ENCODE assay signal across 22 cellular contexts in the genomic region with DNA sequence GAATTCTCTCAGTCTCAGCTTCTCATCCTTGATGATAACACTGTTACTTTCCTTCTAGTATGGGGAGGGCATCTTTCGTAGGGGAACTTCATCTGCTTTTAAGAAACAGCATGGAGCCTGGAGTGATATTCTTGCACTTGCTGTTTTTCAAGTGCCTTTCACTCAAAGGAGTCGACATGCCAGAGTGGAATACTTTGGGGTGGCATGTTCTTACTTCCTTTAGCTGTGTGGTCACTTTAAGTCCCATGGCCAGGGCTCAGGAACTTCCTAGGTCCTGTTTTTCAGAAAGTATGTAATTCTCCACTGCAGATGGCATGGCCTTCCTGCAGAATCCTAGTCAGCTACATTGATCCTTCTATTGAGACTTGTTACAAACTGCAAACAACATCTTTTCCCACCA. TPM values are rescaled to one million over a fixed set of nuclear protein-coding genes. Genes with fewer than 3 reads are reported as not detected.
"Had no signal": no experiment of that assay in that cellular context is flagged by ENCODE, and none has a peak within 500 bp of the region (broad histone marks: within the 10 kb centered on the region; RNA-seq: fewer than 3 reads in every experiment).

No MANE protein-coding gene starts in this region.

- H3K4me3 ChIP-seq: gastrocnemius medialis, lung, prostate gland, right atrium auricular region, skin epidermis, spleen, thoracic aorta, transverse colon had no signal

- ATAC-seq: esophagus mucosa; gastrocnemius medialis; natural killer cell; sciatic nerve; stimulated activated memory B cell treated with anti-CD40 and anti-IgM and Interleukin-4, amounts not matched to agents 10 μg/mL and 1 μg/mL and 100 μg/mL, for 72 hours; stimulated activated naive CD8-positive, alpha-beta T cell treated with anti-CD3 and anti-CD28 coated beads, Interleukin-15, Interleukin-2, amounts not matched to agents 100 U/mL and 50 U/mL, for 24 hours had no signal

- H3K27ac ChIP-seq: epithelial cell of prostate, gastrocnemius medialis, prostate gland, right atrium auricular region, skin epidermis, spleen, thoracic aorta, transverse colon had no signal

- DNase-seq: effector CD8-positive, alpha-beta T cell; endodermal cell; foreskin fibroblast; gastrocnemius medialis; head of caudate nucleus; natural killer cell; nucleus accumbens; stimulated activated CD4-positive, alpha-beta T cell treated with anti-CD3 and anti-CD28 coated beads, Interleukin-4, amount 100 ng/mL, for 4 hours; stimulated activated naive CD8-positive, alpha-beta T cell treated with anti-CD3 and anti-CD28 coated beads, Interleukin-15, Interleukin-2, amounts not matched to agents 100 U/mL and 50 U/mL, for 24 hours; substantia nigra; transverse colon had no signal

- H3K9me3 ChIP-seq: gastrocnemius medialis, prostate gland, right atrium auricular region, spleen, thoracic aorta, transverse colon had no signal

- H3K27me3 ChIP-seq: gastrocnemius medialis, right atrium auricular region, spleen, transverse colon had no signal

- H3K36me3 ChIP-seq: gastrocnemius medialis, prostate gland, right atrium auricular region, spleen, thoracic aorta, transverse colon had no signal

- H3K4me1 ChIP-seq: right atrium auricular region, spleen had no signal

RNA-seq across cellular contexts. Expression of a gene that starts 28.1 kb away (rescaled TPM):
- total RNA-seq: neural crest cell had no signal

RNA-seq across cellular contexts. Expression of a gene that starts 51.9 kb away (rescaled TPM):
- total RNA-seq: right atrium auricular region had no signal
